Comparison of ENCODE assay signal across 8 cellular contexts in genomic region chr11:65916391-65916790, GRCh38. TPM values are rescaled to one million over a fixed set of nuclear protein-coding genes. Genes with fewer than 3 reads are reported as not detected.
A peak's percentile ranks its signal among the peaks of the same experiment; 100 is the strongest.
DNase-seq lines count a peak whose midpoint lies in the region; ATAC-seq and TF ChIP-seq lines count a peak whose summit lies in the region.

No MANE protein-coding gene starts in this region.

- no peaks in the 10 kb centered on the region for H3K9me3 ChIP-seq in left lung
- no peaks in the 10 kb centered on the region for H3K9me3 ChIP-seq in subcutaneous abdominal adipose tissue (ENCODE audit: control insufficient read depth in 5 of 5, low read length in 5 of 5)

- ATAC-seq in left lung (no peak), HG03439 (IDR thresholded peaks at IDR 0.05; ENCODE audit: unreplicated experiment) (no peak)

- H3K4me3 Mint-ChIP-seq in activated T-cell treated with anti-CD3 and anti-CD28 coated beads, Interleukin-2, amount 50 U/mL, for 24 hours = peak overlapping the region; percentile 87
- H3K4me3 Mint-ChIP-seq in activated T-helper 2 cell treated with anti-CD3 and anti-CD28 coated beads, Interferon-gamma antibody, Interleukin-2, Interleukin-4, amounts not matched to agents 10 μg/mL and 5 μg/mL and 100 μg/mL, durations not matched to agents 14 hours and 24 hours and 36 hours (ENCODE audit: low read depth) = peak overlapping the region; percentile 66

- H3K27ac ChIP-seq in left lung (peak overlapping the region; percentile 81 to 94), subcutaneous abdominal adipose tissue (ENCODE audit: low read depth, low read length) (peak overlapping the region; percentile 86)

- peaks cover 20% of the 10 kb centered on the region for H3K36me3 Mint-ChIP-seq in activated T-cell treated with anti-CD3 and anti-CD28 coated beads, Interleukin-2, amount 50 U/mL, for 24 hours (ENCODE audit: low read depth)
- peaks cover 18% of the 10 kb centered on the region for H3K36me3 Mint-ChIP-seq in activated T-helper 2 cell treated with anti-CD3 and anti-CD28 coated beads, Interferon-gamma antibody, Interleukin-2, Interleukin-4, amounts not matched to agents 10 μg/mL and 5 μg/mL and 100 μg/mL, durations not matched to agents 14 hours and 24 hours and 36 hours (ENCODE audit: low read depth)

- no peak overlapping the region for H3K4me3 ChIP-seq in left lung
- H3K4me3 ChIP-seq in subcutaneous abdominal adipose tissue (ENCODE audit: low read depth in 1 of 5, low read length in 5 of 5) = peak overlapping the region in 3 of 5 donors; percentile 13 to 27 (median 22)

- peaks cover 48 to 73% of the 10 kb centered on the region in 2 donors for H3K4me1 ChIP-seq in left lung
- H3K4me1 ChIP-seq in subcutaneous abdominal adipose tissue (ENCODE audit: control insufficient read depth in 5 of 5, insufficient read depth in 5 of 5, low read length in 5 of 5) = peaks cover 36 to 70% (median 67%) of the 10 kb centered on the region in 5 donors

- no peaks in the 10 kb centered on the region for H3K27me3 Mint-ChIP-seq in activated T-cell treated with anti-CD3 and anti-CD28 coated beads, Interleukin-2, amount 50 U/mL, for 24 hours
- H3K27me3 Mint-ChIP-seq in activated T-helper 2 cell treated with anti-CD3 and anti-CD28 coated beads, Interferon-gamma antibody, Interleukin-2, Interleukin-4, amounts not matched to agents 10 μg/mL and 5 μg/mL and 100 μg/mL, durations not matched to agents 14 hours and 24 hours and 36 hours (ENCODE audit: low read depth) = no peaks in the 10 kb centered on the region

- TF ChIP-seq CTCF in left lung (IDR thresholded peaks at IDR 0.05) = no peak

- no peak for DNase-seq in activated T-cell treated with anti-CD3 and anti-CD28 coated beads, Interleukin-2, amount 50 U/mL, for 24 hours
- DNase-seq in activated T-cell treated with anti-CD3 and anti-CD28 coated beads for 4 hours (no peak), left lung (no peak), glomerular visceral epithelial cell (ENCODE audit: extremely low spot score) (no peak)
- DNase-seq in activated T-helper 2 cell treated with anti-CD3 and anti-CD28 coated beads, Interferon-gamma antibody, Interleukin-2, Interleukin-4, amounts not matched to agents 10 μg/mL and 5 μg/mL and 100 μg/mL, durations not matched to agents 14 hours and 24 hours and 36 hours (ENCODE audit: low spot score) = no peak
- no peak for DNase-seq in activated CD8-positive, alpha-beta memory T cell treated with anti-CD3 and anti-CD28 coated beads for 24 hours

- H3K9ac ChIP-seq in subcutaneous abdominal adipose tissue (ENCODE audit: low read length in 5 of 5) = peak overlapping the region in 3 of 5 donors; percentile 22 to 100 (median 66)

- peak overlapping the region; percentile 17 for H3K27ac Mint-ChIP-seq in activated T-cell treated with anti-CD3 and anti-CD28 coated beads, Interleukin-2, amount 50 U/mL, for 24 hours
- no peak overlapping the region for H3K27ac Mint-ChIP-seq in activated T-helper 2 cell treated with anti-CD3 and anti-CD28 coated beads, Interferon-gamma antibody, Interleukin-2, Interleukin-4, amounts not matched to agents 10 μg/mL and 5 μg/mL and 100 μg/mL, durations not matched to agents 14 hours and 24 hours and 36 hours

- peaks cover 0 to 10% of the 10 kb centered on the region in 2 donors for H3K36me3 ChIP-seq in left lung
- H3K36me3 ChIP-seq in subcutaneous abdominal adipose tissue (ENCODE audit: control insufficient read depth in 5 of 5, insufficient read depth in 5 of 5, low read length in 5 of 5) = peaks cover 0 to 7% (median 6%) of the 10 kb centered on the region in 5 donors

- intact Hi-C loops in activated T-helper 2 cell treated with anti-CD3 and anti-CD28 coated beads, Interferon-gamma antibody, Interleukin-2, Interleukin-4, amounts not matched to agents 10 μg/mL and 5 μg/mL and 100 μg/mL, durations not matched to agents 14 hours and 24 hours and 36 hours (cut with micrococcal nuclease) = no loop called here
- intact Hi-C loops in left lung (cut with DNase I) = no loop called here

- H3K4me1 Mint-ChIP-seq in activated T-cell treated with anti-CD3 and anti-CD28 coated beads, Interleukin-2, amount 50 U/mL, for 24 hours (ENCODE audit: low read depth) = peaks cover 47% of the 10 kb centered on the region
- peaks cover 19% of the 10 kb centered on the region for H3K4me1 Mint-ChIP-seq in activated T-helper 2 cell treated with anti-CD3 and anti-CD28 coated beads, Interferon-gamma antibody, Interleukin-2, Interleukin-4, amounts not matched to agents 10 μg/mL and 5 μg/mL and 100 μg/mL, durations not matched to agents 14 hours and 24 hours and 36 hours (ENCODE audit: low read depth)

- H3K27me3 ChIP-seq in left lung (no peaks in the 10 kb centered on the region), subcutaneous abdominal adipose tissue (ENCODE audit: control insufficient read depth in 5 of 5, insufficient read depth in 4 of 5, low read length in 5 of 5) (peaks cover 0 to 5% (median 0%) of the 10 kb centered on the region in 5 donors)

- no peaks in the 10 kb centered on the region for H3K9me3 Mint-ChIP-seq in activated T-cell treated with anti-CD3 and anti-CD28 coated beads, Interleukin-2, amount 50 U/mL, for 24 hours
- no peaks in the 10 kb centered on the region for H3K9me3 Mint-ChIP-seq in activated T-helper 2 cell treated with anti-CD3 and anti-CD28 coated beads, Interferon-gamma antibody, Interleukin-2, Interleukin-4, amounts not matched to agents 10 μg/mL and 5 μg/mL and 100 μg/mL, durations not matched to agents 14 hours and 24 hours and 36 hours

RNA-seq across cellular contexts. Expression of gene C11orf68, which starts 2.5 kb away (rescaled TPM):
- total RNA-seq in activated T-helper 2 cell treated with anti-CD3 and anti-CD28 coated beads, Interferon-gamma antibody, Interleukin-2, Interleukin-4, amounts not matched to agents 10 μg/mL and 5 μg/mL and 100 μg/mL, durations not matched to agents 14 hours and 24 hours and 36 hours = 23.7 and 23.8 TPM in 2 replicates
- total RNA-seq in left lung = 10 to 100 TPM; 29.6 to 35.0 TPM

RNA-seq across cellular contexts. Expression of gene DRAP1, which starts 2.8 kb away (rescaled TPM):
- total RNA-seq in activated T-helper 2 cell treated with anti-CD3 and anti-CD28 coated beads, Interferon-gamma antibody, Interleukin-2, Interleukin-4, amounts not matched to agents 10 μg/mL and 5 μg/mL and 100 μg/mL, durations not matched to agents 14 hours and 24 hours and 36 hours = 116 and 118 TPM in 2 replicates
- 10 to 100 TPM; 61.0 to 64.5 TPM for total RNA-seq in left lung

RNA-seq across cellular contexts. Expression of gene FOSL1, which starts 16.2 kb away (rescaled TPM):
- total RNA-seq in activated T-helper 2 cell treated with anti-CD3 and anti-CD28 coated beads, Interferon-gamma antibody, Interleukin-2, Interleukin-4, amounts not matched to agents 10 μg/mL and 5 μg/mL and 100 μg/mL, durations not matched to agents 14 hours and 24 hours and 36 hours = 24.0 and 25.9 TPM in 2 replicates
- 10 to 100 TPM in 1 of 2 donors, 1 to 10 TPM in 1; 3.4 to 16.3 TPM for total RNA-seq in left lung

RNA-seq across cellular contexts. Expression of gene CCDC85B, which starts 25.9 kb away (rescaled TPM):
- total RNA-seq in activated T-helper 2 cell treated with anti-CD3 and anti-CD28 coated beads, Interferon-gamma antibody, Interleukin-2, Interleukin-4, amounts not matched to agents 10 μg/mL and 5 μg/mL and 100 μg/mL, durations not matched to agents 14 hours and 24 hours and 36 hours = 53.2 and 55.2 TPM in 2 replicates
- total RNA-seq in left lung = 10 to 100 TPM; 23.3 to 32.0 TPM

RNA-seq across cellular contexts. Expression of gene FIBP, which starts 28.1 kb away (rescaled TPM):
- 95.4 and 99.8 TPM in 2 replicates for total RNA-seq in activated T-helper 2 cell treated with anti-CD3 and anti-CD28 coated beads, Interferon-gamma antibody, Interleukin-2, Interleukin-4, amounts not matched to agents 10 μg/mL and 5 μg/mL and 100 μg/mL, durations not matched to agents 14 hours and 24 hours and 36 hours
- total RNA-seq in left lung = 10 to 100 TPM; 56.5 to 69.6 TPM

Comparison
In these comparisons a context has a peak if more than half of its experiments do, and no peak if none do; other contexts are left out.
1. H3K4me3 ChIP-seq: peak in subcutaneous abdominal adipose tissue (3 of 5); none in left lung (0 of 2).